Comparison of ENCODE assay signal across 1 cellular context in genomic region chr6:87155272-87155919, GRCh38.
TF ChIP-seq lines count a peak whose summit lies in the region.

Gene ZNF292 (plus strand): TSS chr6:87155565. CDS start chr6:87155592, 27 bp downstream.

TF ChIP-seq in HepG2, 621 proteins besides CTCF, POLR2A, EP300 and RAD21 (continued from another document and continues in another):
- TF ChIP-seq, protein P1, sequence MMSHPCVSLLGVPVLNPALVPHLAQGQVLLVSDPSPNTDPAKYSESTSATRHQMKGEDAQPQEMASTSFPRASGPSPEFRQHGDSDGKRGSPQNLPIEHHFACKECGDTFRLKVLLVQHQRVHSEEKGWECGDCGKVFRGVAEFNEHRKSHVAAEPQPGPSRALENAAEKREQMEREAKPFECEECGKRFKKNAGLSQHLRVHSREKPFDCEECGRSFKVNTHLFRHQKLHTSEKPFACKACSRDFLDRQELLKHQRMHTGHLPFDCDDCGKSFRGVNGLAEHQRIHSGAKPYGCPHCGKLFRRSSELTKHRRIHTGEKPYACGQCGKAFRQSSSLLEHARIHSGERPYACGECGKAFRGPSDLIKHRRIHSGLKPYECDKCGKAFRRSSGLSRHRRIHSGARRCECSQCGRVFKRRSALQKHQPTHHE (CRISPR knock-in tag; IDR thresholded peaks at IDR 0.05; ENCODE audit: borderline replicate concordance): no peak; the same call in 1 of the 2 replicates
- TF ChIP-seq ZNF234 (CRISPR knock-in tag; conservative IDR thresholded peaks at IDR 0.05) (peak; percentile 70), ZNF547 (CRISPR knock-in tag; IDR thresholded peaks at IDR 0.05) (peak; percentile 97), TRIM24 (CRISPR knock-in tag; IDR thresholded peaks at IDR 0.05) (peak; percentile 93), THAP8 (CRISPR knock-in tag; IDR thresholded peaks at IDR 0.05; ENCODE audit: borderline replicate concordance) (peak; percentile 84; the same call in 1 of the 2 replicates), ZNF350 (CRISPR knock-in tag; IDR thresholded peaks at IDR 0.05; ENCODE audit: borderline replicate concordance, low read depth) (peak; percentile 96), HIVEP1 (CRISPR knock-in tag; IDR thresholded peaks at IDR 0.05) (peak; percentile 90), HDAC1 (CRISPR knock-in tag; IDR thresholded peaks at IDR 0.05) (peak; percentile 98), POLR2AphosphoS5 (IDR thresholded peaks at IDR 0.05; ENCODE audit: low read depth, low read length) (peak; percentile 81), ZNF598 (CRISPR knock-in tag; IDR thresholded peaks at IDR 0.05; ENCODE audit: borderline replicate concordance) (peak; percentile 96; the same call in 1 of the 2 replicates), ZNF460 (CRISPR knock-in tag; IDR thresholded peaks at IDR 0.05; ENCODE audit: borderline replicate concordance) (peak; percentile 77; the same call in 1 of the 2 replicates), GABPB1 (CRISPR knock-in tag; IDR thresholded peaks at IDR 0.05) (peak; percentile 86), ZNF782 (CRISPR knock-in tag; IDR thresholded peaks at IDR 0.05; ENCODE audit: borderline replicate concordance) (no peak; the same call in 1 of the 2 replicates), NFYB (CRISPR knock-in tag; IDR thresholded peaks at IDR 0.05) (no peak; the same call in 1 of the 2 replicates), MAF1 (CRISPR knock-in tag; IDR thresholded peaks at IDR 0.05; ENCODE audit: borderline replicate concordance) (0 out of 2 replicates have a peak, but pooled peaks have one; percentile 48), ARNT2 (CRISPR knock-in tag; IDR thresholded peaks at IDR 0.05; ENCODE audit: low read depth) (peak; percentile 98), KLF12 (CRISPR knock-in tag; IDR thresholded peaks at IDR 0.05; ENCODE audit: borderline replicate concordance) (peak; percentile 81; the same call in 1 of the 2 replicates), BRD4 (CRISPR knock-in tag; IDR thresholded peaks at IDR 0.05) (peak; percentile 97), ASH2L (IDR thresholded peaks at IDR 0.05; ENCODE audit: insufficient read length, low read depth, low read length) (peak; percentile 98), ZNF619 (CRISPR knock-in tag; IDR thresholded peaks at IDR 0.05) (peak; percentile 97), ZNF292 (CRISPR knock-in tag; IDR thresholded peaks at IDR 0.05; ENCODE audit: borderline replicate concordance, low read depth) (peak; percentile 75; the same call in 1 of the 2 replicates), RNF219 (CRISPR knock-in tag; IDR thresholded peaks at IDR 0.05) (0 out of 2 replicates have a peak, but pooled peaks have one; percentile 84), ZNF577 (CRISPR knock-in tag; IDR thresholded peaks at IDR 0.05; ENCODE audit: borderline replicate concordance, low read depth) (0 out of 2 replicates have a peak, but pooled peaks have one; percentile 44), PHF21A (CRISPR knock-in tag; IDR thresholded peaks at IDR 0.05) (peak; percentile 92; the same call in 1 of the 2 replicates), ELK4 (CRISPR knock-in tag; IDR thresholded peaks at IDR 0.05; ENCODE audit: borderline replicate concordance) (no peak; the same call in 1 of the 2 replicates), ZFP82 (CRISPR knock-in tag; IDR thresholded peaks at IDR 0.05; ENCODE audit: borderline replicate concordance) (peak; percentile 93; the same call in 1 of the 2 replicates), YEATS4 (CRISPR knock-in tag; IDR thresholded peaks at IDR 0.05; ENCODE audit: borderline replicate concordance) (peak; percentile 99), NFE2L1 (CRISPR knock-in tag; IDR thresholded peaks at IDR 0.05; ENCODE audit: borderline replicate concordance) (no peak), ZNF235 (CRISPR knock-in tag; IDR thresholded peaks at IDR 0.05; ENCODE audit: borderline replicate concordance) (peak; percentile 26; the same call in 1 of the 2 replicates), SALL1 (CRISPR knock-in tag; IDR thresholded peaks at IDR 0.05) (peak; percentile 95), ATF7-NPFF (CRISPR knock-in tag; IDR thresholded peaks at IDR 0.05; ENCODE audit: low read depth) (peak; percentile 94), MAFG (CRISPR knock-in tag; IDR thresholded peaks at IDR 0.05) (no peak), ZC3H13 (CRISPR knock-in tag; IDR thresholded peaks at IDR 0.05) (peak; percentile 96; the same call in 1 of the 2 replicates), EED (CRISPR knock-in tag; IDR thresholded peaks at IDR 0.05) (peak; percentile 68; the same call in 1 of the 2 replicates)
- TF ChIP-seq, protein P2, sequence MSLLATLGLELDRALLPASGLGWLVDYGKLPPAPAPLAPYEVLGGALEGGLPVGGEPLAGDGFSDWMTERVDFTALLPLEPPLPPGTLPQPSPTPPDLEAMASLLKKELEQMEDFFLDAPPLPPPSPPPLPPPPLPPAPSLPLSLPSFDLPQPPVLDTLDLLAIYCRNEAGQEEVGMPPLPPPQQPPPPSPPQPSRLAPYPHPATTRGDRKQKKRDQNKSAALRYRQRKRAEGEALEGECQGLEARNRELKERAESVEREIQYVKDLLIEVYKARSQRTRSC (CRISPR knock-in tag; IDR thresholded peaks at IDR 0.05; ENCODE audit: low read depth): peak; percentile 88; the same call in 1 of the 2 replicates
- TF ChIP-seq, protein P3, sequence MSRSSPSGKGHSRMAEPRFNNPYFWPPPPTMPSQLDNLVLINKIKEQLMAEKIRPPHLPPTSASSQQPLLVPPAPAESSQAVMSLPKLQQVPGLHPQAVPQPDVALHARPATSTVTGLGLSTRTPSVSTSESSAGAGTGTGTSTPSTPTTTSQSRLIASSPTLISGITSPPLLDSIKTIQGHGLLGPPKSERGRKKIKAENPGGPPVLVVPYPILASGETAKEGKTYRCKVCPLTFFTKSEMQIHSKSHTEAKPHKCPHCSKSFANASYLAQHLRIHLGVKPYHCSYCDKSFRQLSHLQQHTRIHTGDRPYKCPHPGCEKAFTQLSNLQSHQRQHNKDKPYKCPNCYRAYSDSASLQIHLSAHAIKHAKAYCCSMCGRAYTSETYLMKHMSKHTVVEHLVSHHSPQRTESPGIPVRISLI (CRISPR knock-in tag; IDR thresholded peaks at IDR 0.05; ENCODE audit: borderline replicate concordance): no peak
- TF ChIP-seq, protein P4, sequence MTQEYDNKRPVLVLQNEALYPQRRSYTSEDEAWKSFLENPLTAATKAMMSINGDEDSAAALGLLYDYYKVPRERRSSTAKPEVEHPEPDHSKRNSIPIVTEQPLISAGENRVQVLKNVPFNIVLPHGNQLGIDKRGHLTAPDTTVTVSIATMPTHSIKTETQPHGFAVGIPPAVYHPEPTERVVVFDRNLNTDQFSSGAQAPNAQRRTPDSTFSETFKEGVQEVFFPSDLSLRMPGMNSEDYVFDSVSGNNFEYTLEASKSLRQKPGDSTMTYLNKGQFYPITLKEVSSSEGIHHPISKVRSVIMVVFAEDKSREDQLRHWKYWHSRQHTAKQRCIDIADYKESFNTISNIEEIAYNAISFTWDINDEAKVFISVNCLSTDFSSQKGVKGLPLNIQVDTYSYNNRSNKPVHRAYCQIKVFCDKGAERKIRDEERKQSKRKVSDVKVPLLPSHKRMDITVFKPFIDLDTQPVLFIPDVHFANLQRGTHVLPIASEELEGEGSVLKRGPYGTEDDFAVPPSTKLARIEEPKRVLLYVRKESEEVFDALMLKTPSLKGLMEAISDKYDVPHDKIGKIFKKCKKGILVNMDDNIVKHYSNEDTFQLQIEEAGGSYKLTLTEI (CRISPR knock-in tag; conservative IDR thresholded peaks at IDR 0.05): no peak; the same call in 1 of the 2 replicates
- TF ChIP-seq, protein P5, sequence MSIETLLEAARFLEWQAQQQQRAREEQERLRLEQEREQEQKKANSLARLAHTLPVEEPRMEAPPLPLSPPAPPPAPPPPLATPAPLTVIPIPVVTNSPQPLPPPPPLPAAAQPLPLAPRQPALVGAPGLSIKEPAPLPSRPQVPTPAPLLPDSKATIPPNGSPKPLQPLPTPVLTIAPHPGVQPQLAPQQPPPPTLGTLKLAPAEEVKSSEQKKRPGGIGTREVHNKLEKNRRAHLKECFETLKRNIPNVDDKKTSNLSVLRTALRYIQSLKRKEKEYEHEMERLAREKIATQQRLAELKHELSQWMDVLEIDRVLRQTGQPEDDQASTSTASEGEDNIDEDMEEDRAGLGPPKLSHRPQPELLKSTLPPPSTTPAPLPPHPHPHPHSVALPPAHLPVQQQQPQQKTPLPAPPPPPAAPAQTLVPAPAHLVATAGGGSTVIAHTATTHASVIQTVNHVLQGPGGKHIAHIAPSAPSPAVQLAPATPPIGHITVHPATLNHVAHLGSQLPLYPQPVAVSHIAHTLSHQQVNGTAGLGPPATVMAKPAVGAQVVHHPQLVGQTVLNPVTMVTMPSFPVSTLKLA (IDR thresholded peaks at IDR 0.05): peak; percentile 95
- TF ChIP-seq, protein P6, sequence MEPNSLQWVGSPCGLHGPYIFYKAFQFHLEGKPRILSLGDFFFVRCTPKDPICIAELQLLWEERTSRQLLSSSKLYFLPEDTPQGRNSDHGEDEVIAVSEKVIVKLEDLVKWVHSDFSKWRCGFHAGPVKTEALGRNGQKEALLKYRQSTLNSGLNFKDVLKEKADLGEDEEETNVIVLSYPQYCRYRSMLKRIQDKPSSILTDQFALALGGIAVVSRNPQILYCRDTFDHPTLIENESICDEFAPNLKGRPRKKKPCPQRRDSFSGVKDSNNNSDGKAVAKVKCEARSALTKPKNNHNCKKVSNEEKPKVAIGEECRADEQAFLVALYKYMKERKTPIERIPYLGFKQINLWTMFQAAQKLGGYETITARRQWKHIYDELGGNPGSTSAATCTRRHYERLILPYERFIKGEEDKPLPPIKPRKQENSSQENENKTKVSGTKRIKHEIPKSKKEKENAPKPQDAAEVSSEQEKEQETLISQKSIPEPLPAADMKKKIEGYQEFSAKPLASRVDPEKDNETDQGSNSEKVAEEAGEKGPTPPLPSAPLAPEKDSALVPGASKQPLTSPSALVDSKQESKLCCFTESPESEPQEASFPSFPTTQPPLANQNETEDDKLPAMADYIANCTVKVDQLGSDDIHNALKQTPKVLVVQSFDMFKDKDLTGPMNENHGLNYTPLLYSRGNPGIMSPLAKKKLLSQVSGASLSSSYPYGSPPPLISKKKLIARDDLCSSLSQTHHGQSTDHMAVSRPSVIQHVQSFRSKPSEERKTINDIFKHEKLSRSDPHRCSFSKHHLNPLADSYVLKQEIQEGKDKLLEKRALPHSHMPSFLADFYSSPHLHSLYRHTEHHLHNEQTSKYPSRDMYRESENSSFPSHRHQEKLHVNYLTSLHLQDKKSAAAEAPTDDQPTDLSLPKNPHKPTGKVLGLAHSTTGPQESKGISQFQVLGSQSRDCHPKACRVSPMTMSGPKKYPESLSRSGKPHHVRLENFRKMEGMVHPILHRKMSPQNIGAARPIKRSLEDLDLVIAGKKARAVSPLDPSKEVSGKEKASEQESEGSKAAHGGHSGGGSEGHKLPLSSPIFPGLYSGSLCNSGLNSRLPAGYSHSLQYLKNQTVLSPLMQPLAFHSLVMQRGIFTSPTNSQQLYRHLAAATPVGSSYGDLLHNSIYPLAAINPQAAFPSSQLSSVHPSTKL (CRISPR knock-in tag; IDR thresholded peaks at IDR 0.05): peak; percentile 86
- TF ChIP-seq, protein P7, sequence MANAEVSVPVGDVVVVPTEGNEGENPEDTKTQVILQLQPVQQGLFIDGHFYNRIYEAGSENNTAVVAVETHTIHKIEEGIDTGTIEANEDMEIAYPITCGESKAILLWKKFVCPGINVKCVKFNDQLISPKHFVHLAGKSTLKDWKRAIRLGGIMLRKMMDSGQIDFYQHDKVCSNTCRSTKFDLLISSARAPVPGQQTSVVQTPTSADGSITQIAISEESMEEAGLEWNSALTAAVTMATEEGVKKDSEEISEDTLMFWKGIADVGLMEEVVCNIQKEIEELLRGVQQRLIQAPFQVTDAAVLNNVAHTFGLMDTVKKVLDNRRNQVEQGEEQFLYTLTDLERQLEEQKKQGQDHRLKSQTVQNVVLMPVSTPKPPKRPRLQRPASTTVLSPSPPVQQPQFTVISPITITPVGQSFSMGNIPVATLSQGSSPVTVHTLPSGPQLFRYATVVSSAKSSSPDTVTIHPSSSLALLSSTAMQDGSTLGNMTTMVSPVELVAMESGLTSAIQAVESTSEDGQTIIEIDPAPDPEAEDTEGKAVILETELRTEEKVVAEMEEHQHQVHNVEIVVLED (CRISPR knock-in tag; IDR thresholded peaks at IDR 0.05; ENCODE audit: borderline replicate concordance): peak; percentile 99
